11 cellular contexts compared by ENCODE assay signal in genomic region chr11:34339149-34340064, GRCh38. TPM values are rescaled to one million over a fixed set of nuclear protein-coding genes. Genes with fewer than 3 reads are reported as not detected.
DNase-seq lines count a peak whose midpoint lies in the region; ATAC-seq, FAIRE-seq and TF ChIP-seq lines count a peak whose summit lies in the region.
"Had no signal": no experiment of that assay in that cellular context is flagged by ENCODE, and none has a peak within 500 bp of the region (broad histone marks: within the 10 kb centered on the region; RNA-seq: fewer than 3 reads in every experiment).

No MANE protein-coding gene starts in this region.

- TF ChIP-seq CTCF in A549 (IDR thresholded peaks at IDR 0.05) (no peak), VCaP (conservative IDR thresholded peaks at IDR 0.05) (no peak), osteocyte (IDR thresholded peaks at IDR 0.05) (no peak)

- no peak overlapping the region for H3K4me3 Mint-ChIP-seq in osteocyte (ENCODE audit: unreplicated experiment)
- H3K4me3 Mint-ChIP-seq: B cell, naive B cell had no signal

- H3K27ac Mint-ChIP-seq in osteocyte (ENCODE audit: unreplicated experiment): no peak overlapping the region
- H3K27ac Mint-ChIP-seq: B cell had no signal

- no peaks in the 10 kb centered on the region for H3K36me3 Mint-ChIP-seq in osteocyte (ENCODE audit: unreplicated experiment)
- H3K36me3 Mint-ChIP-seq: naive B cell had no signal

- H3K27ac ChIP-seq in A549: peak overlapping the region; percentile 66 to 88
- H3K27ac ChIP-seq in VCaP: peak overlapping the region; percentile 65

- H3K9me3 ChIP-seq in A549: no peaks in the 10 kb centered on the region

- FAIRE-seq in A549 (lab: Jason Lieb, UNC): no peak
- FAIRE-seq: endothelial cell of umbilical vein had no signal

- WGBS in A549 (ENCODE audit: missing lambda C conversion rate): 2% methylated on average over 7 of the region's 7 CpGs

- no peak overlapping the region for H3K4me3 ChIP-seq in A549

- H3K4me2 ChIP-seq in A549: peak overlapping the region; percentile 61

- H3K27me3 Mint-ChIP-seq in osteocyte (ENCODE audit: unreplicated experiment): peaks cover 40% of the 10 kb centered on the region
- H3K27me3 Mint-ChIP-seq: B cell had no signal

- peak; percentile 33 to 66; a peak in 2 of 5 replicates for TF ChIP-seq EP300 in A549 (IDR thresholded peaks at IDR 0.05)

- TF ChIP-seq POLR2A in A549 (IDR thresholded peaks at IDR 0.05; ENCODE audit: low read length): no peak

- DNase-seq in A549 (ENCODE audit: low read depth in 1 of 2, low spot score in 1 of 2) (peak; percentile 44 to 77), middle frontal gyrus (ENCODE audit: extremely low spot score, low spot score) (no peak), GOT3 (lab: John Stamatoyannopoulos, UW) (no peak), osteocyte (ENCODE audit: extremely low spot score, unreplicated experiment) (no peak)
- no peak for DNase-seq in stimulated activated naive CD4-positive, alpha-beta T cell (lab: John Stamatoyannopoulos, UW)
- DNase-seq: naive B cell had no signal

- ATAC-seq in A549: peak; percentile 81 to 83
- peak; percentile 54 for ATAC-seq in GM19328 (IDR thresholded peaks at IDR 0.05; ENCODE audit: unreplicated experiment)
- ATAC-seq in HG03442 (IDR thresholded peaks at IDR 0.05; ENCODE audit: unreplicated experiment): peak; percentile 54

- H3K9me3 Mint-ChIP-seq in osteocyte (ENCODE audit: unreplicated experiment): no peaks in the 10 kb centered on the region
- H3K9me3 Mint-ChIP-seq: naive B cell had no signal

- CTCF ChIA-PET in A549 (lab: Yijun Ruan, JAX): interaction anchor here (1.1 to 1.4 kb wide), 2 partner anchors 18 to 165 kb away, joined by 4 to 6 read pairs; partner anchors contain the start of gene ABTB2

- TF ChIP-seq RAD21 in A549 (conservative IDR thresholded peaks at IDR 0.05 in 1 of 2, IDR thresholded peaks at IDR 0.05 in 1 of 2): no peak

- POLR2A ChIA-PET in A549 (lab: Yijun Ruan, JAX): interaction anchor here (1.3 kb wide), 1 partner anchor 18 kb away, joined by 7 read pairs; the partner anchor contains the start of gene ABTB2

- H3K4me1 Mint-ChIP-seq in osteocyte (ENCODE audit: unreplicated experiment): no peaks in the 10 kb centered on the region
- H3K4me1 Mint-ChIP-seq: naive B cell had no signal

- peaks cover 91% of the 10 kb centered on the region for H3K4me1 ChIP-seq in A549

TF ChIP-seq in A549, 52 proteins besides CTCF, POLR2A, EP300 and RAD21:
- TF ChIP-seq CEBPB (IDR thresholded peaks at IDR 0.05) (peak in 1 of 2 experiments; percentile 38; a peak in 1 of 4 replicates), JUN (IDR thresholded peaks at IDR 0.05) (peak; percentile 42 to 86; a peak in 3 of 5 replicates), MAFK (IDR thresholded peaks at IDR 0.05; ENCODE audit: partially characterized antibody) (peak; percentile 38), HOXB13 (CRISPR knock-in tag; IDR thresholded peaks at IDR 0.05; ENCODE audit: low read depth) (no peak), GATA3 (IDR thresholded peaks at IDR 0.05; ENCODE audit: borderline replicate concordance) (peak; percentile 55; the same call in 1 of the 2 replicates), FOSL2 (IDR thresholded peaks at IDR 0.05) (no peak), FOSL2 (CRISPR knock-in tag; IDR thresholded peaks at IDR 0.05) (0 out of 2 replicates have a peak, but pooled peaks have one; percentile 3), JUNB (IDR thresholded peaks at IDR 0.05) (peak; percentile 54; the same call in 1 of the 2 replicates), HES2 (IDR thresholded peaks at IDR 0.05) (0 out of 2 replicates have a peak, but pooled peaks have one; percentile 4), E2F6 (IDR thresholded peaks at IDR 0.05; ENCODE audit: borderline replicate concordance, low read depth) (no peak), HOXB5 (CRISPR knock-in tag; IDR thresholded peaks at IDR 0.05) (peak; percentile 77; the same call in 1 of the 2 replicates)

RNA-seq across cellular contexts. Expression of gene ABTB2, which starts 18.4 kb away (rescaled TPM):
- polyA plus RNA-seq in A549 (2011; rRNA removed): 8.9 and 10.3 TPM in 2 replicates
- 15.1 and 21.8 TPM in 2 replicates for polyA plus RNA-seq in A549 (2012; cell fraction: cytosol; rRNA removed)
- 41.6 and 47.3 TPM in 2 replicates for polyA plus RNA-seq in A549 (2012; cell fraction: nucleus; rRNA removed)
- polyA plus RNA-seq in A549 (2017; fragmentation: RNase III; extraction: RNeasy Plus Mini Kit Qiagen cat#74134 plus additional on column Dnase treatment): 14.4 to 18.3 TPM (median 15.4 TPM) in 3 replicates
- polyA minus RNA-seq in A549 (2011; rRNA and poly(A)+ RNA removed): 7.6 and 9.1 TPM in 2 replicates
- total RNA-seq in osteocyte: 0.73 and 0.89 TPM in 2 replicates

Comparison
In these comparisons a context has a peak if more than half of its experiments do, and no peak if none do; other contexts are left out.
1. DNase-seq: peak in A549 (2 of 2); none in middle frontal gyrus (single experiment), stimulated activated naive CD4-positive, alpha-beta T cell (0 of 6), GOT3 (single experiment) and osteocyte (single experiment).
2. Peak in every context shown above with its lines, with median percentiles within 50 percentile points of each other: ATAC-seq.